In the genomic region with DNA sequence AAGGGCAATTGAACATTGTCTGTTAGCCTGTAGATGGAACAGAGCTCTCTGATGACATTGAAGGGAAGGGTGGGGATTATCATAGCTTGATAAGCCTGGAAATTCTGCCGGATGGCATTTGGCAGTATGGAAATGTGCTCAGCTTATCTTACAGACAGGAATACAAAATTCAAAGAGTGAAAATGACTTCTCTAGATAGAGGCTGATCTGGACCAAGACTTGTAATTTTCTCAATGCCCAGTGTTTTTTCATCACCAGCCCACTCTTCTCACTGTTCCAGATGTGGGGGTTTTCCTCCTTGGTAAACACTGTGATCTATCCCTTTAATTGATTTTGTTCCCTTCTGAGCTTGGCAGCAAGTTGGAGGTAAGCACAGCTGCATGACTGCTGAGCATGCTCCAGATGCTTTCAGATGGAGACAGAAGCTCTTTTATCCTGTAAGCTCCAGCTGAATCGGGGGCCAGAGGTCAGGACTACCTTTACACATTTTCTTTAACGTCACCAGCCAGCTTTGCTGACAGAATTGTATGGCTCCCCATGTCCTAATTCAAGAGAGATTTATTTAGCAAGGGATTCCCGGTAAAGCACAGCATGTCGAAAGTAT, we compare ENCODE assay signal across 28 cellular contexts.
A peak's percentile ranks its signal among the peaks of the same experiment; 100 is the strongest.
DNase-seq lines count a peak whose midpoint lies in the region; ATAC-seq and TF ChIP-seq lines count a peak whose summit lies in the region.
"Had no signal": no experiment of that assay in that cellular context is flagged by ENCODE, and none has a peak within 500 bp of the region (broad histone marks: within the 10 kb centered on the region; RNA-seq: fewer than 3 reads in every experiment).

No MANE protein-coding gene starts in this region.

- H2AFZ ChIP-seq in smooth muscle cell (ENCODE audit: low read depth): no peak overlapping the region

- H3K4me1 ChIP-seq in smooth muscle cell (ENCODE audit: low read depth): peaks cover 58% of the 10 kb centered on the region
- H3K4me1 ChIP-seq: gastrocnemius medialis, psoas muscle had no signal

- no peak for ATAC-seq in HG02759 (IDR thresholded peaks at IDR 0.05; ENCODE audit: unreplicated experiment)
- ATAC-seq: naive thymus-derived CD8-positive, alpha-beta T cell; PC-3 had no signal

- TF ChIP-seq CTCF in smooth muscle cell (IDR thresholded peaks at IDR 0.05; ENCODE audit: borderline replicate concordance, insufficient read depth, poor library complexity, severe bottlenecking): no peak

- H3K27ac ChIP-seq in smooth muscle cell (ENCODE audit: low read depth): peak overlapping the region; percentile 7
- H3K27ac ChIP-seq: 22Rv1, gastrocnemius medialis, psoas muscle, tibial artery had no signal

- no peaks in the 10 kb centered on the region for H3K27me3 ChIP-seq in smooth muscle cell (ENCODE audit: low read depth)
- H3K27me3 ChIP-seq: gastrocnemius medialis, tibial artery had no signal

- H3F3A ChIP-seq in smooth muscle cell (ENCODE audit: low read depth): no peaks in the 10 kb centered on the region

- H3K4me2 ChIP-seq in smooth muscle cell: peak overlapping the region; percentile 40

- DNase-seq in NCI-H2171 treated with DMSO at 0.1 percent for 48 hours (lab: John Stamatoyannopoulos, UW) (peak; percentile 32), NCI-H2171 (lab: John Stamatoyannopoulos, UW) (no peak), ecto neural progenitor cell (ENCODE audit: low spot score) (peak; percentile 75), medulla oblongata (ENCODE audit: extremely low spot score) (peak; percentile 54), smooth muscle cell (lab: John Stamatoyannopoulos, UW; ENCODE audit: unreplicated experiment) (no peak)
- DNase-seq in stimulated activated CD4-positive, alpha-beta T cell treated with anti-CD3 and anti-CD28 coated beads, Interleukin-4, amount 100 ng/mL, for 24 hours: no peak
- no peak for DNase-seq in activated effector memory CD4-positive, alpha-beta T cell treated with Interleukin-2 at 50 U/mL for 16 hours
- DNase-seq: activated naive CD4-positive, alpha-beta T cell treated with anti-CD3 and anti-CD28 coated beads, Interleukin-2, amount 50 U/mL, for 16 hours; activated T-cell treated with anti-CD3 and anti-CD28 coated beads, Interleukin-2, amount 50 U/mL, for 24 hours; aorta; CD8-positive, alpha-beta memory T cell; effector CD4-positive, alpha-beta T cell; gastrocnemius medialis; GF-D8; HCEC 1CT; naive thymus-derived CD8-positive, alpha-beta T cell; NCI-H1694 treated with DMSO at 0.1 percent for 48 hours; NCI-H2227 treated with DMSO at 0.1 percent for 48 hours; NCI-H774; PC-3; psoas muscle; SHP77 treated with DMSO at 0.1 percent for 48 hours; small intestine; stimulated activated naive CD4-positive, alpha-beta T cell treated with Interleukin-2 at 50 U/mL for 16 hours; T-helper 1 cell; tibial artery had no signal

- H3K79me2 ChIP-seq in smooth muscle cell (ENCODE audit: low read depth): no peaks in the 10 kb centered on the region

- peak overlapping the region; percentile 9 for H3K9ac ChIP-seq in smooth muscle cell (ENCODE audit: low read depth)

- no peak overlapping the region for H3K4me3 ChIP-seq in smooth muscle cell
- H3K4me3 ChIP-seq: gastrocnemius medialis, psoas muscle, tibial artery had no signal

- H4K20me1 ChIP-seq in smooth muscle cell (ENCODE audit: low read depth): no peaks in the 10 kb centered on the region

- WGBS in smooth muscle cell (ENCODE audit: low lambda C conversion rate): 19% methylated on average over 5 of the region's 5 CpGs

- H3K9me3 ChIP-seq in smooth muscle cell (replicated peaks; ENCODE audit: low read depth): no peaks in the 10 kb centered on the region
- H3K9me3 ChIP-seq: gastrocnemius medialis, psoas muscle, tibial artery had no signal

- no peaks in the 10 kb centered on the region for H3K36me3 ChIP-seq in smooth muscle cell (ENCODE audit: low read depth)
- H3K36me3 ChIP-seq: gastrocnemius medialis, tibial artery had no signal

Comparison
In these comparisons a context has a peak if more than half of its experiments do, and no peak if none do; other contexts are left out.
1. DNase-seq: peak in NCI-H2171 treated with DMSO at 0.1 percent for 48 hours (single experiment), ecto neural progenitor cell (single experiment) and medulla oblongata (single experiment); none in NCI-H2171 (single experiment), smooth muscle cell (single experiment), stimulated activated CD4-positive, alpha-beta T cell treated with anti-CD3 and anti-CD28 coated beads, Interleukin-4, amount 100 ng/mL, for 24 hours (single experiment) and activated effector memory CD4-positive, alpha-beta T cell treated with Interleukin-2 at 50 U/mL for 16 hours (single experiment).